ENCODE assay signal across 18 cellular contexts in the genomic region with DNA sequence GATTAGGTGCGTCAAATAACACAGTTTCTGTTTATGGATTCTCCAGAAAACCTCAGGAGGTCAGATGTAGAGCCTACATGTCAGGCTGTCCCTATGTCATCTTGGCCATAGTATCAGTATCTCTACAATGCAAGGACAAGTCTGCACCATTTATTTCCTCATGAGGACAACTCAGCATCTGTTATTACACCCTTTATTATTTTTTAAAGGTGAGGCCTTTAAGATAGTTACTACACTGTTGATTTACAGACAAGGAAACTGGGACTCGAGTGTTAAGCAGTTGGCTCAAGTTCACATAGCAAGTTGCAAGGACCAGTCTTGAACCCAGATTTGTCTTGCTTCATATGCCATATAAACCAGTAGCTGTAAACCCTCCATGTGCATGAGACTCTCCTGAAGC. TPM values are rescaled to one million over a fixed set of nuclear protein-coding genes. Genes with fewer than 3 reads are reported as not detected.
DNase-seq lines count a peak whose midpoint lies in the region; ATAC-seq, FAIRE-seq and TF ChIP-seq lines count a peak whose summit lies in the region.
"Had no signal": no experiment of that assay in that cellular context is flagged by ENCODE, and none has a peak within 500 bp of the region (broad histone marks: within the 10 kb centered on the region; RNA-seq: fewer than 3 reads in every experiment).

No MANE protein-coding gene starts in this region.

- no peak for TF ChIP-seq POLR2A in HepG2 (IDR thresholded peaks at IDR 0.05; ENCODE audit: insufficient read depth in 1 of 2, low read depth in 2 of 2, low read length in 2 of 2)
- no peak for TF ChIP-seq POLR2A in right lobe of liver (IDR thresholded peaks at IDR 0.05)
- TF ChIP-seq POLR2A in tibial nerve (IDR thresholded peaks at IDR 0.05): no peak

- ATAC-seq in HepG2 (peak; percentile 31; the same call in 2 of the 3 replicates), right lobe of liver (no peak), T-cell (replicated peaks in 1 of 4) (no peak), HG03521 (IDR thresholded peaks at IDR 0.05; ENCODE audit: unreplicated experiment) (no peak)
- ATAC-seq: Right ventricle myocardium inferior had no signal

- no peak overlapping the region for H2AFZ ChIP-seq in HepG2 (ENCODE audit: low read length)

- H3K27me3 ChIP-seq in HepG2 (ENCODE audit: control insufficient read depth in 1 of 2, insufficient read depth in 2 of 2, low read length in 2 of 2) (peaks cover 0 to 34% of the 10 kb centered on the region in 2 experiments; a peak in 4 of 5 replicates), right lobe of liver (peaks cover 0 to 9% of the 10 kb centered on the region in 2 donors), tibial nerve (peaks cover 3 to 28% of the 10 kb centered on the region in 2 donors)

- H3K4me3 Mint-ChIP-seq in T-cell (peak overlapping the region; percentile 2 to 70 (median 31)), immature natural killer cell (peak overlapping the region in 3 of 5 donors; percentile 7 to 42 (median 33))

- intact Hi-C loops in HepG2 (cut with micrococcal nuclease; ENCODE audit: unreplicated experiment) (no loop called here), right lobe of liver (cut with DNase I) (no loop called here)

- H4K20me1 ChIP-seq in HepG2 (ENCODE audit: insufficient read depth, low read length): no peaks in the 10 kb centered on the region

- FAIRE-seq in HepG2 (lab: Jason Lieb, UNC): no peak
- FAIRE-seq in urothelium cell line (lab: Jason Lieb, UNC): no peak

- peaks cover 0 to 11% (median 8%) of the 10 kb centered on the region in 3 donors for H3K4me1 Mint-ChIP-seq in T-cell
- H3K4me1 Mint-ChIP-seq in immature natural killer cell: peaks cover 5 to 9% of the 10 kb centered on the region in 2 donors

- POLR2A ChIA-PET in HepG2 (lab: Yijun Ruan, JAX): interaction anchor here (0.7 to 2.0 kb wide), 3 partner anchors 8 to 24 kb away, joined by 3 to 5 read pairs (median 3); no protein-coding TSS in a partner anchor
- POLR2A ChIA-PET in T-cell (lab: Charles Lee): no interaction called here

- H3K27me3 Mint-ChIP-seq in T-cell: peaks cover 33 to 53% of the 10 kb centered on the region in 2 donors
- H3K27me3 Mint-ChIP-seq in immature natural killer cell (ENCODE audit: low read depth in 3 of 3): peaks cover 8 to 12% (median 11%) of the 10 kb centered on the region in 3 donors

- DNase-seq in HepG2 (ENCODE audit: low spot score) (no peak), right lobe of liver (no peak), T-cell (no peak), immature natural killer cell (no peak), tibial nerve (ENCODE audit: low spot score in 2 of 2) (no peak), cerebellar nuclear complex (lab: John Stamatoyannopoulos, UW) (no peak), urothelium cell line (ENCODE audit: low spot score) (no peak)
- DNase-seq: AML-193; CD8-positive, alpha-beta memory T cell; GOT3; KG1; NCI-H1105 treated with DMSO at 0.1 percent for 48 hours; NCI-H187 treated with DMSO at 0.1 percent for 48 hours; NCI-H446 treated with DMSO at 0.1 percent for 48 hours; NCI-H748 treated with DMSO at 0.1 percent for 48 hours had no signal

- no TSS peak for BruUV-seq in HepG2 (replicated peaks; lab: Mats Ljungman, UMichigan)

- H3K9me3 Mint-ChIP-seq in T-cell (peaks cover 3 to 8% (median 5%) of the 10 kb centered on the region in 3 donors), immature natural killer cell (peaks cover 0 to 5% (median 0%) of the 10 kb centered on the region in 6 donors)

- H3K79me2 ChIP-seq in HepG2 (ENCODE audit: insufficient read depth, low read length): no peaks in the 10 kb centered on the region

- TF ChIP-seq CTCF in HepG2 (CRISPR knock-in tag; IDR thresholded peaks at IDR 0.05) (no peak), right lobe of liver (IDR thresholded peaks at IDR 0.05) (no peak), tibial nerve (IDR thresholded peaks at IDR 0.05) (no peak)

- CTCF ChIA-PET in HepG2 (lab: Yijun Ruan, JAX; ENCODE audit: low intra/inter-chr PET ratio, low total read pairs) (no interaction called here), T-cell (lab: Charles Lee) (no interaction called here)

- TF ChIP-seq RAD21 in HepG2 (CRISPR knock-in tag; IDR thresholded peaks at IDR 0.05): no peak

- H3K4me3 ChIP-seq in HepG2 (replicated peaks in 1 of 3; ENCODE audit: insufficient read depth in 1 of 3, low read depth in 2 of 3, low read length in 3 of 3) (peak overlapping the region in 2 of 3 experiments; percentile 51 to 59; a peak in 5 of 6 replicates), right lobe of liver (no peak overlapping the region), tibial nerve (no peak overlapping the region)

- 0% methylated on average over 2 of the region's 2 CpGs for WGBS in HepG2 (ENCODE audit: low lambda C conversion rate)
- WGBS in right lobe of liver (ENCODE audit: insufficient coverage, low coverage, low lambda C conversion rate, missing lambda C conversion rate): 56% methylated on average over 1 of the region's 2 CpGs
- 85 to 88% methylated on average over 2 of the region's 2 CpGs for WGBS in tibial nerve, 2 donors

- H3K4me2 ChIP-seq in HepG2 (ENCODE audit: low read depth, low read length): peak overlapping the region; percentile 79

- no peaks in the 10 kb centered on the region for H3K36me3 ChIP-seq in HepG2 (replicated peaks in 1 of 2; ENCODE audit: control insufficient read depth in 1 of 2, insufficient read depth in 2 of 2, low read length in 2 of 2)
- H3K36me3 ChIP-seq in right lobe of liver: no peaks in the 10 kb centered on the region
- no peaks in the 10 kb centered on the region for H3K36me3 ChIP-seq in tibial nerve

- H3K36me3 Mint-ChIP-seq in T-cell: peaks cover 4% of the 10 kb centered on the region
- no peaks in the 10 kb centered on the region for H3K36me3 Mint-ChIP-seq in immature natural killer cell

- H3K27ac Mint-ChIP-seq in T-cell (no peak overlapping the region), immature natural killer cell (no peak overlapping the region)
- H3K27ac Mint-ChIP-seq: CD8-positive, alpha-beta memory T cell had no signal

- H3K27ac ChIP-seq in HepG2 (ENCODE audit: extremely low read length, insufficient read depth, low read length) (no peak overlapping the region), right lobe of liver (no peak overlapping the region), tibial nerve (peak overlapping the region in 3 of 4 donors; percentile 52 to 87 (median 67))

- H3K4me1 ChIP-seq in HepG2 (ENCODE audit: insufficient read depth, low read length): peaks cover 64% of the 10 kb centered on the region
- peaks cover 0 to 7% (median 0%) of the 10 kb centered on the region in 4 donors for H3K4me1 ChIP-seq in right lobe of liver
- peaks cover 0 to 13% (median 3%) of the 10 kb centered on the region in 4 donors for H3K4me1 ChIP-seq in tibial nerve

- peak overlapping the region; percentile 26; the same call in 1 of the 2 replicates for H3K9ac ChIP-seq in HepG2 (ENCODE audit: insufficient read depth, low read depth, low read length)

- in situ Hi-C loops in HepG2 (cut with HindIII; ENCODE audit: extremely low pct_ligation_motif_present, low pct_unique_long_range_greater_than_20kb): no loop called here

- TF ChIP-seq EP300 in HepG2 (IDR thresholded peaks at IDR 0.05; ENCODE audit: low read depth in 2 of 2, low read length in 2 of 2): no peak
- no peak for TF ChIP-seq EP300 in HepG2 (CRISPR knock-in tag; IDR thresholded peaks at IDR 0.05; ENCODE audit: borderline replicate concordance)
- TF ChIP-seq EP300 in tibial nerve (IDR thresholded peaks at IDR 0.05): no peak

- H3K9me3 ChIP-seq in HepG2 (ENCODE audit: low read length) (peaks cover 7% of the 10 kb centered on the region), right lobe of liver (no peaks in the 10 kb centered on the region), tibial nerve (peaks cover 0 to 13% (median 0%) of the 10 kb centered on the region in 4 donors)

RNA-seq across cellular contexts. Expression of gene PPA1, which starts 23.2 kb away (rescaled TPM):
- 250 and 371 TPM in 2 replicates for total RNA-seq in HepG2 (2016; rRNA removed; fragmentation: Illumina TruSeq; extraction: Trizol)
- total RNA-seq in HepG2 (2016; cell fraction: cytosol; rRNA removed; fragmentation: Illumina TruSeq; extraction: Trizol; ENCODE audit: low read depth): 82.0 and 100 TPM in 2 replicates
- 255 and 390 TPM in 2 replicates for total RNA-seq in HepG2 (2016; cell fraction: insoluble cytoplasmic fraction; rRNA removed; fragmentation: Illumina TruSeq; extraction: Trizol)
- total RNA-seq in HepG2 (2016; cell fraction: membrane; rRNA removed; fragmentation: Illumina TruSeq; extraction: Trizol): 165 and 176 TPM in 2 replicates
- total RNA-seq in HepG2 (2016; cell fraction: nucleus; rRNA removed; fragmentation: Illumina TruSeq; extraction: Trizol): 97.3 and 103 TPM in 2 replicates
- polyA plus RNA-seq in HepG2 (2011; rRNA removed): 104 and 136 TPM in 2 replicates
- 79.2 and 103 TPM in 2 replicates for polyA plus RNA-seq in HepG2 (2011; cell fraction: cytosol; rRNA removed)
- polyA plus RNA-seq in HepG2 (2011; cell fraction: nucleus; rRNA removed): 29.6 and 38.4 TPM in 2 replicates
- polyA plus RNA-seq in HepG2 (2012): 160 and 173 TPM in 2 replicates
- 83.3 and 87.7 TPM in 2 replicates for polyA plus RNA-seq in HepG2 (2016; cell fraction: cytosol; fragmentation: Illumina TruSeq; extraction: Trizol; ENCODE audit: low read depth)
- 345 and 373 TPM in 2 replicates for polyA plus RNA-seq in HepG2 (2016; cell fraction: insoluble cytoplasmic fraction; fragmentation: Illumina TruSeq; extraction: Trizol; ENCODE audit: low read depth)
- 131 and 143 TPM in 2 replicates for polyA plus RNA-seq in HepG2 (2016; cell fraction: membrane; fragmentation: Illumina TruSeq; extraction: Trizol; ENCODE audit: low read depth)
- 129 and 132 TPM in 2 replicates for polyA plus RNA-seq in HepG2 (2016; cell fraction: nucleus; fragmentation: Illumina TruSeq; extraction: Trizol; ENCODE audit: insufficient read depth, low read depth)
- 27.3 and 92.0 TPM in 2 replicates for polyA minus RNA-seq in HepG2 (2011; rRNA and poly(A)+ RNA removed; ENCODE audit: low replicate concordance)
- polyA minus RNA-seq in HepG2 (2011; cell fraction: cytosol; rRNA and poly(A)+ RNA removed): 75.4 and 86.8 TPM in 2 replicates
- 78.9 and 82.8 TPM in 2 replicates for polyA minus RNA-seq in HepG2 (2011; cell fraction: nucleus; rRNA and poly(A)+ RNA removed)
- 100 to 1,000 TPM in 3 of 6 experiments, 10 to 100 TPM in 3; 64.8 to 133 (median 95.7) TPM for total RNA-seq in right lobe of liver
- 10 to 100 TPM; 56.7 to 78.4 (median 64.4) TPM for total RNA-seq in T-cell
- polyA plus RNA-seq in immature natural killer cell: 100 to 1,000 TPM in 1 of 3 donors, 10 to 100 TPM in 2; 48.2 to 126 (median 77.8) TPM
- total RNA-seq in tibial nerve: 100 to 1,000 TPM; 147 to 169 (median 150) TPM

RNA-seq across cellular contexts. Expression of gene NPFFR1, which starts 27.3 kb away (rescaled TPM):
- under 0.01 TPM in 1 of 2 replicates, not detected in the other for total RNA-seq in HepG2 (2016; rRNA removed; fragmentation: Illumina TruSeq; extraction: Trizol)
- under 0.01 TPM in 1 of 2 replicates, not detected in the other for total RNA-seq in HepG2 (2016; cell fraction: cytosol; rRNA removed; fragmentation: Illumina TruSeq; extraction: Trizol; ENCODE audit: low read depth)
- total RNA-seq in HepG2 (2016; cell fraction: insoluble cytoplasmic fraction; rRNA removed; fragmentation: Illumina TruSeq; extraction: Trizol): 0.02 TPM in 1 of 2 replicates, not detected in the other
- not detected in 2 replicates for total RNA-seq in HepG2 (2016; cell fraction: membrane; rRNA removed; fragmentation: Illumina TruSeq; extraction: Trizol)
- not detected in 2 replicates for total RNA-seq in HepG2 (2016; cell fraction: nucleus; rRNA removed; fragmentation: Illumina TruSeq; extraction: Trizol)
- polyA plus RNA-seq in HepG2 (2011; rRNA removed): not detected in 2 replicates
- polyA plus RNA-seq in HepG2 (2011; cell fraction: cytosol; rRNA removed): not detected in 2 replicates
- polyA plus RNA-seq in HepG2 (2011; cell fraction: nucleus; rRNA removed): 0.02 TPM in 1 of 2 replicates, not detected in the other
- not detected in 2 replicates for polyA plus RNA-seq in HepG2 (2012)
- polyA plus RNA-seq in HepG2 (2016; cell fraction: cytosol; fragmentation: Illumina TruSeq; extraction: Trizol; ENCODE audit: low read depth): 0.01 and 0.02 TPM in 2 replicates
- not detected in 2 replicates for polyA plus RNA-seq in HepG2 (2016; cell fraction: insoluble cytoplasmic fraction; fragmentation: Illumina TruSeq; extraction: Trizol; ENCODE audit: low read depth)
- not detected in 2 replicates for polyA plus RNA-seq in HepG2 (2016; cell fraction: membrane; fragmentation: Illumina TruSeq; extraction: Trizol; ENCODE audit: low read depth)
- not detected in 2 replicates for polyA plus RNA-seq in HepG2 (2016; cell fraction: nucleus; fragmentation: Illumina TruSeq; extraction: Trizol; ENCODE audit: insufficient read depth, low read depth)
- polyA minus RNA-seq in HepG2 (2011; rRNA and poly(A)+ RNA removed; ENCODE audit: low replicate concordance): not detected in 2 replicates
- not detected in 2 replicates for polyA minus RNA-seq in HepG2 (2011; cell fraction: cytosol; rRNA and poly(A)+ RNA removed)
- polyA minus RNA-seq in HepG2 (2011; cell fraction: nucleus; rRNA and poly(A)+ RNA removed): under 0.01 TPM in 1 of 2 replicates, not detected in the other
- not detected for total RNA-seq in right lobe of liver
- not detected for total RNA-seq in T-cell
- not detected for polyA plus RNA-seq in immature natural killer cell
- 1 to 10 TPM; 1.8 to 5.7 (median 4.4) TPM for total RNA-seq in tibial nerve
- total RNA-seq: CD8-positive, alpha-beta memory T cell; M059J; Right ventricle myocardium inferior had no signal
- polyA plus RNA-seq: CD8-positive, alpha-beta memory T cell had no signal

Comparison
In these comparisons a context has a peak if more than half of its experiments do, and no peak if none do; other contexts are left out.
1. H3K4me3 ChIP-seq: peak in HepG2 (2 of 3); none in right lobe of liver (0 of 3) and tibial nerve (0 of 4).
2. H3K27ac ChIP-seq: peak in tibial nerve (3 of 4); none in HepG2 (single experiment) and right lobe of liver (0 of 3).